18 cellular contexts compared by ENCODE assay signal in genomic region chr10:13113544-13113943, GRCh38. TPM values are rescaled to one million over a fixed set of nuclear protein-coding genes. Genes with fewer than 3 reads are reported as not detected.
DNase-seq lines count a peak whose midpoint lies in the region; TF ChIP-seq lines count a peak whose summit lies in the region.
"Had no signal": no experiment of that assay in that cellular context is flagged by ENCODE, and none has a peak within 500 bp of the region (broad histone marks: within the 10 kb centered on the region; RNA-seq: fewer than 3 reads in every experiment).

No MANE protein-coding gene starts in this region.

- H3K4me1 ChIP-seq in hepatocyte (ENCODE audit: insufficient read depth), result peaks cover 3% of the 10 kb centered on the region

- peak overlapping the region; percentile 35 for H3K27ac ChIP-seq in hepatocyte

- CTCF ChIA-PET in activated naive CD4-positive, alpha-beta T cell treated with anti-CD3 and anti-CD28 coated beads, Interleukin-2, amount 10 ng/mL, durations not matched to agents 7 days and 5 days (lab: Charles Lee), result no interaction called here

- no peak overlapping the region for H2AFZ ChIP-seq in hepatocyte

- no peaks in the 10 kb centered on the region for H3K9me2 ChIP-seq in hepatocyte (replicated peaks; ENCODE audit: insufficient read depth)

- peaks cover 65% of the 10 kb centered on the region for H3K36me3 Mint-ChIP-seq in activated naive CD4-positive, alpha-beta T cell treated with anti-CD3 and anti-CD28 coated beads, Interleukin-2, amount 10 ng/mL, durations not matched to agents 7 days and 5 days
- peaks cover 33% of the 10 kb centered on the region for H3K36me3 Mint-ChIP-seq in type B pancreatic cell

- no peaks in the 10 kb centered on the region for H3K27me3 Mint-ChIP-seq in activated naive CD4-positive, alpha-beta T cell treated with anti-CD3 and anti-CD28 coated beads, Interleukin-2, amount 10 ng/mL, durations not matched to agents 7 days and 5 days
- no peaks in the 10 kb centered on the region for H3K27me3 Mint-ChIP-seq in type B pancreatic cell
- H3K27me3 Mint-ChIP-seq: CD4-positive, alpha-beta T cell; IgD-negative memory B cell had no signal

- in situ Hi-C loops in ACHN (cut with HindIII; ENCODE audit: low pct_ligation_motif_present, low pct_unique_long_range_greater_than_20kb, low sequenced_read_pairs), result no loop called here

- no peak for TF ChIP-seq CTCF in hepatocyte (IDR thresholded peaks at IDR 0.05; ENCODE audit: poor library complexity)
- no peak for TF ChIP-seq CTCF in type B pancreatic cell (conservative IDR thresholded peaks at IDR 0.05)

- H3K36me3 ChIP-seq in hepatocyte (replicated peaks; ENCODE audit: insufficient read depth, low read depth), result no peaks in the 10 kb centered on the region

- no peak overlapping the region for H3K4me3 Mint-ChIP-seq in activated naive CD4-positive, alpha-beta T cell treated with anti-CD3 and anti-CD28 coated beads, Interleukin-2, amount 10 ng/mL, durations not matched to agents 7 days and 5 days
- no peak overlapping the region for H3K4me3 Mint-ChIP-seq in type B pancreatic cell
- H3K4me3 Mint-ChIP-seq: CD4-positive, alpha-beta T cell; IgD-negative memory B cell had no signal

- no peaks in the 10 kb centered on the region for H3K79me2 ChIP-seq in hepatocyte

- peak overlapping the region; percentile 67 for H3K27ac Mint-ChIP-seq in activated naive CD4-positive, alpha-beta T cell treated with anti-CD3 and anti-CD28 coated beads, Interleukin-2, amount 10 ng/mL, durations not matched to agents 7 days and 5 days
- peak overlapping the region; percentile 29 for H3K27ac Mint-ChIP-seq in type B pancreatic cell
- H3K27ac Mint-ChIP-seq: CD4-positive, alpha-beta T cell; IgD-negative memory B cell had no signal

- DNase-seq in activated naive CD4-positive, alpha-beta T cell treated with anti-CD3 and anti-CD28 coated beads, Interleukin-2, amount 10 ng/mL, durations not matched to agents 7 days and 5 days, result no peak
- no peak for DNase-seq in activated naive CD4-positive, alpha-beta T cell treated with anti-CD3 and anti-CD28 coated beads, Interleukin-2, amount 50 U/mL, for 16 hours
- DNase-seq in NCI-H524 (lab: John Stamatoyannopoulos, UW), result peak; percentile 2 to 63
- no peak for DNase-seq in hepatocyte (ENCODE audit: low spot score)
- no peak for DNase-seq in type B pancreatic cell (ENCODE audit: extremely low spot score, unreplicated experiment)
- no peak for DNase-seq in superior temporal gyrus (ENCODE audit: extremely low spot score)
- DNase-seq in ACHN, result no peak
- DNase-seq: CD4-positive, alpha-beta T cell; COR-L47; DMS79; Karpas-422; MV-4-11; NCI-H1417; NCI-H1694 treated with DMSO at 0.1 percent for 48 hours; NCI-H2107; NCI-H446 treated with DMSO at 0.1 percent for 48 hours; NK-92 treated with Interleukin-12 subunit alpha and Interleukin-12 subunit beta, amount 100 ng/mL, for 24 hours had no signal

- H3K9me3 ChIP-seq in hepatocyte (ENCODE audit: low read depth), result no peaks in the 10 kb centered on the region

- H4K20me1 ChIP-seq in hepatocyte (ENCODE audit: insufficient read depth, poor library complexity, severe bottlenecking), result no peaks in the 10 kb centered on the region

- no peaks in the 10 kb centered on the region for H3K9me3 Mint-ChIP-seq in activated naive CD4-positive, alpha-beta T cell treated with anti-CD3 and anti-CD28 coated beads, Interleukin-2, amount 10 ng/mL, durations not matched to agents 7 days and 5 days
- H3K9me3 Mint-ChIP-seq in type B pancreatic cell, result no peaks in the 10 kb centered on the region
- H3K9me3 Mint-ChIP-seq: CD4-positive, alpha-beta T cell; IgD-negative memory B cell had no signal

- H3K4me2 ChIP-seq in hepatocyte, result no peak overlapping the region

- 86% methylated on average over 6 of the region's 6 CpGs for WGBS in hepatocyte (ENCODE audit: low lambda C conversion rate, missing lambda C conversion rate)

- peaks cover 34% of the 10 kb centered on the region for H3K4me1 Mint-ChIP-seq in activated naive CD4-positive, alpha-beta T cell treated with anti-CD3 and anti-CD28 coated beads, Interleukin-2, amount 10 ng/mL, durations not matched to agents 7 days and 5 days
- peaks cover 21% of the 10 kb centered on the region for H3K4me1 Mint-ChIP-seq in type B pancreatic cell (ENCODE audit: unreplicated experiment)

- H3K27me3 ChIP-seq in hepatocyte, result no peaks in the 10 kb centered on the region

- H3K4me3 ChIP-seq in hepatocyte, result no peak overlapping the region

RNA-seq across cellular contexts. Expression of gene OPTN, which starts 13.6 kb away (rescaled TPM):
- 48.7 and 51.0 TPM in 2 replicates for total RNA-seq in hepatocyte
- 79.4 and 84.6 TPM in 2 replicates for polyA plus RNA-seq in hepatocyte
- 43.2 and 104 TPM in 2 replicates for total RNA-seq in type B pancreatic cell (ENCODE audit: low replicate concordance)

RNA-seq across cellular contexts. Expression of gene MCM10, which starts 47.8 kb away (rescaled TPM):
- total RNA-seq in hepatocyte (2.7 and 3.1 TPM in 2 replicates), type B pancreatic cell (ENCODE audit: low replicate concordance) (12.2 and 31.7 TPM in 2 replicates)
- polyA plus RNA-seq in hepatocyte, result 3.6 and 4.7 TPM in 2 replicates
- polyA plus RNA-seq: IgD-negative memory B cell had no signal

Comparison
In these comparisons a context has a peak if more than half of its experiments do, and no peak if none do; other contexts are left out.
1. DNase-seq: peak in NCI-H524 (2 of 2); none in activated naive CD4-positive, alpha-beta T cell treated with anti-CD3 and anti-CD28 coated beads, Interleukin-2, amount 10 ng/mL, durations not matched to agents 7 days and 5 days (single experiment), activated naive CD4-positive, alpha-beta T cell treated with anti-CD3 and anti-CD28 coated beads, Interleukin-2, amount 50 U/mL, for 16 hours (single experiment), hepatocyte (single experiment), type B pancreatic cell (single experiment), superior temporal gyrus (single experiment) and ACHN (single experiment).